In genomic region chr2:67571785-67572718, GRCh38 we compare ENCODE assay signal across 16 cellular contexts.
DNase-seq lines count a peak whose midpoint lies in the region; ATAC-seq and TF ChIP-seq lines count a peak whose summit lies in the region.
"Had no signal": no experiment of that assay in that cellular context is flagged by ENCODE, and none has a peak within 500 bp of the region (broad histone marks: within the 10 kb centered on the region; RNA-seq: fewer than 3 reads in every experiment).

No MANE protein-coding gene starts in this region.

- H3K9me3 ChIP-seq in right atrium auricular region (no peaks in the 10 kb centered on the region), hepatocyte (ENCODE audit: low read depth) (no peaks in the 10 kb centered on the region), stomach (peaks cover 0 to 3% (median 0%) of the 10 kb centered on the region in 4 donors), T-helper 17 cell (ENCODE audit: control insufficient read depth, low read length, poor library complexity, severe bottlenecking) (no peaks in the 10 kb centered on the region), tibial nerve (peaks cover 0 to 3% (median 0%) of the 10 kb centered on the region in 4 donors)
- H3K9me3 ChIP-seq: Peyer's patch had no signal

- H2AFZ ChIP-seq in hepatocyte, result no peak overlapping the region

- peaks cover 0 to 1% of the 10 kb centered on the region in 2 donors for H3K4me1 ChIP-seq in right atrium auricular region
- no peaks in the 10 kb centered on the region for H3K4me1 ChIP-seq in hepatocyte (ENCODE audit: insufficient read depth)
- H3K4me1 ChIP-seq in stomach, result peaks cover 0 to 9% (median 3%) of the 10 kb centered on the region in 4 donors
- H3K4me1 ChIP-seq in tibial nerve, result peaks cover 0 to 5% (median 0%) of the 10 kb centered on the region in 4 donors
- H3K4me1 ChIP-seq: Peyer's patch had no signal

- no peaks in the 10 kb centered on the region for H3K4me1 Mint-ChIP-seq in T-helper 17 cell

- H3K36me3 ChIP-seq in right atrium auricular region (no peaks in the 10 kb centered on the region), hepatocyte (replicated peaks; ENCODE audit: insufficient read depth, low read depth) (no peaks in the 10 kb centered on the region), stomach (no peaks in the 10 kb centered on the region), tibial nerve (no peaks in the 10 kb centered on the region)
- H3K36me3 ChIP-seq: Peyer's patch had no signal

- no peak for DNase-seq in Right ventricle myocardium superior
- no peak for DNase-seq in right atrium auricular region (ENCODE audit: low spot score)
- peak; percentile 60 for DNase-seq in amniotic epithelial cell (ENCODE audit: low read depth)
- peak; percentile 35 for DNase-seq in hepatocyte (ENCODE audit: low spot score)
- no peak for DNase-seq in stomach
- no peak for DNase-seq in T-helper 17 cell
- DNase-seq in tibial nerve (ENCODE audit: low spot score in 2 of 2), result no peak
- DNase-seq: activated CD8-positive, alpha-beta memory T cell treated with anti-CD3 and anti-CD28 coated beads, Interleukin-2, amount 50 U/mL, for 4 hours; central memory CD4-positive, alpha-beta T cell; head of caudate nucleus; NCI-H2081 treated with DMSO at 0.1 percent for 48 hours; retina; stimulated activated CD4-positive, alpha-beta T cell treated with anti-CD3 and anti-CD28 coated beads, Interleukin-1b, Interleukin-23, amount 100 ng/mL, for 48 hours had no signal

- H3K9me2 ChIP-seq in hepatocyte (replicated peaks; ENCODE audit: insufficient read depth), result no peaks in the 10 kb centered on the region

- no peak overlapping the region for H3K4me2 ChIP-seq in hepatocyte

- no peaks in the 10 kb centered on the region for H3K36me3 Mint-ChIP-seq in T-helper 17 cell (ENCODE audit: low read depth)
- H3K36me3 Mint-ChIP-seq: activated naive CD8-positive, alpha-beta T cell had no signal

- no peaks in the 10 kb centered on the region for H3K79me2 ChIP-seq in hepatocyte

- H3K4me3 ChIP-seq in right atrium auricular region (no peak overlapping the region), hepatocyte (no peak overlapping the region), stomach (no peak overlapping the region), tibial nerve (no peak overlapping the region)
- H3K4me3 ChIP-seq: Peyer's patch had no signal

- H4K20me1 ChIP-seq in hepatocyte (ENCODE audit: insufficient read depth, poor library complexity, severe bottlenecking), result no peaks in the 10 kb centered on the region

- no peaks in the 10 kb centered on the region for H3K27me3 ChIP-seq in right atrium auricular region
- H3K27me3 ChIP-seq in hepatocyte, result no peaks in the 10 kb centered on the region
- no peaks in the 10 kb centered on the region for H3K27me3 ChIP-seq in stomach
- H3K27me3 ChIP-seq in tibial nerve, result no peaks in the 10 kb centered on the region
- H3K27me3 ChIP-seq: Peyer's patch had no signal

- no peak overlapping the region for H3K4me3 Mint-ChIP-seq in T-helper 17 cell
- H3K4me3 Mint-ChIP-seq: activated naive CD8-positive, alpha-beta T cell had no signal

- H3K27ac Mint-ChIP-seq in T-helper 17 cell, result no peak overlapping the region
- H3K27ac Mint-ChIP-seq: activated naive CD8-positive, alpha-beta T cell had no signal

- no peak overlapping the region for H3K27ac ChIP-seq in right atrium auricular region
- peak overlapping the region; percentile 14 for H3K27ac ChIP-seq in hepatocyte
- H3K27ac ChIP-seq in stomach, result peak overlapping the region in 3 of 5 donors; percentile 60 to 80 (median 76)
- H3K27ac ChIP-seq in tibial nerve, result no peak overlapping the region

- no peak for TF ChIP-seq CTCF in right atrium auricular region (IDR thresholded peaks at IDR 0.05)
- TF ChIP-seq CTCF in hepatocyte (IDR thresholded peaks at IDR 0.05; ENCODE audit: poor library complexity), result no peak
- TF ChIP-seq CTCF in stomach (IDR thresholded peaks at IDR 0.05), result no peak
- TF ChIP-seq CTCF in tibial nerve (IDR thresholded peaks at IDR 0.05), result no peak

- peak; percentile 71 for ATAC-seq in Right ventricle myocardium superior (ENCODE audit: poor library complexity)
- ATAC-seq in T-helper 17 cell, result no peak
- ATAC-seq in activated CD4-positive, CD25-positive, alpha-beta regulatory T cell treated with anti-CD3 and anti-CD28 coated beads, Interleukin-2, amount 50 U/mL, for 24 hours, result no peak

- no peak for TF ChIP-seq POLR2A in stomach (IDR thresholded peaks at IDR 0.05)
- TF ChIP-seq POLR2A in tibial nerve (IDR thresholded peaks at IDR 0.05), result no peak

- no peaks in the 10 kb centered on the region for H3K27me3 Mint-ChIP-seq in T-helper 17 cell
- H3K27me3 Mint-ChIP-seq: activated naive CD8-positive, alpha-beta T cell had no signal

- intact Hi-C loops in Right ventricle myocardium superior (cut with DNase I), result no loop called here
- intact Hi-C loops in stomach (cut with DNase I; ENCODE audit: low total_unique reads), result no loop called here

- TF ChIP-seq EP300 in stomach (IDR thresholded peaks at IDR 0.05), result no peak
- no peak for TF ChIP-seq EP300 in tibial nerve (IDR thresholded peaks at IDR 0.05)

Comparison
In these comparisons a context has a peak if more than half of its experiments do, and no peak if none do; other contexts are left out.
1. DNase-seq: peak in amniotic epithelial cell (single experiment) and hepatocyte (single experiment); none in Right ventricle myocardium superior (single experiment), right atrium auricular region (single experiment), stomach (single experiment), T-helper 17 cell (0 of 3) and tibial nerve (0 of 2).
2. H3K27ac ChIP-seq: peak in hepatocyte (single experiment) and stomach (3 of 5); none in right atrium auricular region (0 of 2) and tibial nerve (0 of 4).